18 cellular contexts compared by ENCODE assay signal in genomic region chr11:43685483-43685882, GRCh38. TPM values are rescaled to one million over a fixed set of nuclear protein-coding genes. Genes with fewer than 3 reads are reported as not detected.
DNase-seq lines count a peak whose midpoint lies in the region; FAIRE-seq and TF ChIP-seq lines count a peak whose summit lies in the region.
"Had no signal": no experiment of that assay in that cellular context is flagged by ENCODE, and none has a peak within 500 bp of the region (broad histone marks: within the 10 kb centered on the region; RNA-seq: fewer than 3 reads in every experiment).

No MANE protein-coding gene starts in this region.

- H3K9me3 ChIP-seq in testis = no peaks in the 10 kb centered on the region
- H3K9me3 ChIP-seq: body of pancreas, SJSA1, tibial artery had no signal

- H3K27ac ChIP-seq in testis = no peak overlapping the region
- H3K27ac ChIP-seq: body of pancreas, SJSA1, tibial artery had no signal

- in situ Hi-C loops in astrocyte of the spinal cord (cut with HindIII; ENCODE audit: low sequenced_read_pairs) = no loop called here

- H3K4me1 ChIP-seq in testis = peaks cover 14% of the 10 kb centered on the region

- DNase-seq in GM12864 (ENCODE audit: low read depth) (no peak), Kasumi-1 (lab: John Stamatoyannopoulos, UW) (peak; percentile 20 to 63), astrocyte of the spinal cord (ENCODE audit: low read depth, low spot score) (no peak), NCI-H1436 (lab: John Stamatoyannopoulos, UW) (no peak), NCI-H748 treated with DMSO at 0.1 percent for 48 hours (lab: John Stamatoyannopoulos, UW) (no peak), testis (no peak)
- no peak for DNase-seq in stimulated activated CD4-positive, alpha-beta T cell treated with anti-CD3 and anti-CD28 coated beads, Interleukin-4, amount 100 ng/mL, for 24 hours
- DNase-seq: body of pancreas; DMS153; effector memory CD8-positive, alpha-beta T cell; left colon; naive thymus-derived CD8-positive, alpha-beta T cell; NCI-H2171 treated with DMSO at 0.1 percent for 48 hours; retina; stimulated activated CD4-positive, alpha-beta T cell treated with anti-CD3 and anti-CD28 coated beads, Interleukin-2, amount 100 ng/mL, for 24 hours; tibial artery had no signal

- intact Hi-C loops in testis (cut with DNase I; ENCODE audit: low total_unique reads) = no loop called here

- 70 to 76% methylated on average over 4 of the region's 4 CpGs for WGBS in testis, 2 donors

- no peaks in the 10 kb centered on the region for H3K36me3 ChIP-seq in testis (ENCODE audit: low read depth, missing control alignments)

- TF ChIP-seq POLR2A in testis (IDR thresholded peaks at IDR 0.05) = no peak

- TF ChIP-seq CTCF in GM12864 (IDR thresholded peaks at IDR 0.05; ENCODE audit: low read depth, low read length, missing control alignments) (peak; percentile 4), astrocyte of the spinal cord (IDR thresholded peaks at IDR 0.05; ENCODE audit: low read depth, low read length) (peak; percentile 7), testis (IDR thresholded peaks at IDR 0.05) (no peak)

- peak; percentile 76 for FAIRE-seq in islet of Langerhans (lab: Jason Lieb, UNC)

- H3K4me3 ChIP-seq in GM12864 (ENCODE audit: low read depth, low read length) = no peak overlapping the region
- no peak overlapping the region for H3K4me3 ChIP-seq in astrocyte of the spinal cord (ENCODE audit: low read depth, low read length)
- H3K4me3 ChIP-seq in testis = no peak overlapping the region
- H3K4me3 ChIP-seq: body of pancreas, SJSA1, tibial artery had no signal

- H3K27me3 ChIP-seq in testis = no peaks in the 10 kb centered on the region
- H3K27me3 ChIP-seq: body of pancreas, SJSA1, tibial artery had no signal

RNA-seq across cellular contexts. Expression of gene HSD17B12, which starts 4.9 kb away (rescaled TPM):
- total RNA-seq in testis = 100 to 1,000 TPM in 1 of 2 donors, 10 to 100 TPM in 1; 93.5 to 113 TPM
- 59.6 TPM for polyA plus RNA-seq in testis (ENCODE audit: insufficient read depth, low read depth, low replicate concordance)

Comparison
In these comparisons a context has a peak if more than half of its experiments do, and no peak if none do; other contexts are left out.
1. DNase-seq: peak in Kasumi-1 (2 of 2); none in GM12864 (single experiment), astrocyte of the spinal cord (single experiment), NCI-H1436 (single experiment), NCI-H748 treated with DMSO at 0.1 percent for 48 hours (single experiment), stimulated activated CD4-positive, alpha-beta T cell treated with anti-CD3 and anti-CD28 coated beads, Interleukin-4, amount 100 ng/mL, for 24 hours (single experiment) and testis (single experiment).
2. CTCF ChIP-seq: peak in GM12864 (single experiment) and astrocyte of the spinal cord (single experiment); none in testis (0 of 3).